2 cellular contexts compared by ENCODE assay signal in the genomic region with DNA sequence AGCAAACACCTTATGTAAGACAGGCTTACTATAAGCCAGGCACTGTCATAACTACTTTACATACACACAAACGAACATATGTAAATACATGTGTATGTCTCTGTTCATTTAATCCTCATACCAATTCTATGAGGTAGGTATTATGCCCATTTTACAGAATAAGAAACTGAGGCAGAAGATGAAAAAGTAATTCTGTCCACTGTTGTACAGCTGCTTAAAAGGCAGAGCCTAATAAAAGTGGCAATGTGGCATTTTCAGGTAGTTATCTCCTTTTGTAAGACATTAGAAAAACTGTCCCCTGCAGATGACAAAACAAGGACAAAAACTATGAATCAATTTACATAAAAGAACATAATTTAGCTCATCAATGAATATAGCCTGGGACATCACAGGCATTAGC.
A peak's percentile ranks its signal among the peaks of the same experiment; 100 is the strongest.
TF ChIP-seq lines count a peak whose summit lies in the region.

No MANE protein-coding gene starts in this region.

TF ChIP-seq in HepG2, 621 proteins besides CTCF, POLR2A, EP300 and RAD21 (continued from another document):
- TF ChIP-seq, protein P1, sequence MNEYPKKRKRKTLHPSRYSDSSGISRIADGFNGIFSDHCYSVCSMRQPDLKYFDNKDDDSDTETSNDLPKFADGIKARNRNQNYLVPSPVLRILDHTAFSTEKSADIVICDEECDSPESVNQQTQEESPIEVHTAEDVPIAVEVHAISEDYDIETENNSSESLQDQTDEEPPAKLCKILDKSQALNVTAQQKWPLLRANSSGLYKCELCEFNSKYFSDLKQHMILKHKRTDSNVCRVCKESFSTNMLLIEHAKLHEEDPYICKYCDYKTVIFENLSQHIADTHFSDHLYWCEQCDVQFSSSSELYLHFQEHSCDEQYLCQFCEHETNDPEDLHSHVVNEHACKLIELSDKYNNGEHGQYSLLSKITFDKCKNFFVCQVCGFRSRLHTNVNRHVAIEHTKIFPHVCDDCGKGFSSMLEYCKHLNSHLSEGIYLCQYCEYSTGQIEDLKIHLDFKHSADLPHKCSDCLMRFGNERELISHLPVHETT (CRISPR knock-in tag; conservative IDR thresholded peaks at IDR 0.05): no peak
- no peak for TF ChIP-seq TMF1 (CRISPR knock-in tag; IDR thresholded peaks at IDR 0.05; ENCODE audit: low read depth)
- peak; percentile 68; the same call in 1 of the 2 replicates for TF ChIP-seq CHD4 (IDR thresholded peaks at IDR 0.05; ENCODE audit: borderline replicate concordance, low read length)

TF ChIP-seq in K562, 482 proteins besides CTCF, POLR2A, EP300 and RAD21 (continued from another document):
- TF ChIP-seq, protein P2, sequence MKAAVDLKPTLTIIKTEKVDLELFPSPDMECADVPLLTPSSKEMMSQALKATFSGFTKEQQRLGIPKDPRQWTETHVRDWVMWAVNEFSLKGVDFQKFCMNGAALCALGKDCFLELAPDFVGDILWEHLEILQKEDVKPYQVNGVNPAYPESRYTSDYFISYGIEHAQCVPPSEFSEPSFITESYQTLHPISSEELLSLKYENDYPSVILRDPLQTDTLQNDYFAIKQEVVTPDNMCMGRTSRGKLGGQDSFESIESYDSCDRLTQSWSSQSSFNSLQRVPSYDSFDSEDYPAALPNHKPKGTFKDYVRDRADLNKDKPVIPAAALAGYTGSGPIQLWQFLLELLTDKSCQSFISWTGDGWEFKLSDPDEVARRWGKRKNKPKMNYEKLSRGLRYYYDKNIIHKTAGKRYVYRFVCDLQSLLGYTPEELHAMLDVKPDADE (conservative IDR thresholded peaks at IDR 0.05; ENCODE audit: control insufficient read depth, low read depth, low read length): no peak
- TF ChIP-seq BCOR (IDR thresholded peaks at IDR 0.05) (peak; percentile 69), NFE2L1 (tag; IDR thresholded peaks at IDR 0.05; ENCODE audit: borderline replicate concordance, low read depth) (no peak), ZNF311 (CRISPR knock-in tag; IDR thresholded peaks at IDR 0.05) (no peak), RBM25 (IDR thresholded peaks at IDR 0.05; ENCODE audit: low read depth, low read length, severe bottlenecking) (peak; percentile 83), JUNB (CRISPR knock-in tag; conservative IDR thresholded peaks at IDR 0.05) (no peak)
- TF ChIP-seq, protein P3, sequence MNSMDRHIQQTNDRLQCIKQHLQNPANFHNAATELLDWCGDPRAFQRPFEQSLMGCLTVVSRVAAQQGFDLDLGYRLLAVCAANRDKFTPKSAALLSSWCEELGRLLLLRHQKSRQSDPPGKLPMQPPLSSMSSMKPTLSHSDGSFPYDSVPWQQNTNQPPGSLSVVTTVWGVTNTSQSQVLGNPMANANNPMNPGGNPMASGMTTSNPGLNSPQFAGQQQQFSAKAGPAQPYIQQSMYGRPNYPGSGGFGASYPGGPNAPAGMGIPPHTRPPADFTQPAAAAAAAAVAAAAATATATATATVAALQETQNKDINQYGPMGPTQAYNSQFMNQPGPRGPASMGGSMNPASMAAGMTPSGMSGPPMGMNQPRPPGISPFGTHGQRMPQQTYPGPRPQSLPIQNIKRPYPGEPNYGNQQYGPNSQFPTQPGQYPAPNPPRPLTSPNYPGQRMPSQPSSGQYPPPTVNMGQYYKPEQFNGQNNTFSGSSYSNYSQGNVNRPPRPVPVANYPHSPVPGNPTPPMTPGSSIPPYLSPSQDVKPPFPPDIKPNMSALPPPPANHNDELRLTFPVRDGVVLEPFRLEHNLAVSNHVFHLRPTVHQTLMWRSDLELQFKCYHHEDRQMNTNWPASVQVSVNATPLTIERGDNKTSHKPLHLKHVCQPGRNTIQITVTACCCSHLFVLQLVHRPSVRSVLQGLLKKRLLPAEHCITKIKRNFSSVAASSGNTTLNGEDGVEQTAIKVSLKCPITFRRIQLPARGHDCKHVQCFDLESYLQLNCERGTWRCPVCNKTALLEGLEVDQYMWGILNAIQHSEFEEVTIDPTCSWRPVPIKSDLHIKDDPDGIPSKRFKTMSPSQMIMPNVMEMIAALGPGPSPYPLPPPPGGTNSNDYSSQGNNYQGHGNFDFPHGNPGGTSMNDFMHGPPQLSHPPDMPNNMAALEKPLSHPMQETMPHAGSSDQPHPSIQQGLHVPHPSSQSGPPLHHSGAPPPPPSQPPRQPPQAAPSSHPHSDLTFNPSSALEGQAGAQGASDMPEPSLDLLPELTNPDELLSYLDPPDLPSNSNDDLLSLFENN (IDR thresholded peaks at IDR 0.05; ENCODE audit: low read depth in 2 of 2, low read length in 2 of 2): no peak
